ENCODE assay signal across 15 cellular contexts in the genomic region with DNA sequence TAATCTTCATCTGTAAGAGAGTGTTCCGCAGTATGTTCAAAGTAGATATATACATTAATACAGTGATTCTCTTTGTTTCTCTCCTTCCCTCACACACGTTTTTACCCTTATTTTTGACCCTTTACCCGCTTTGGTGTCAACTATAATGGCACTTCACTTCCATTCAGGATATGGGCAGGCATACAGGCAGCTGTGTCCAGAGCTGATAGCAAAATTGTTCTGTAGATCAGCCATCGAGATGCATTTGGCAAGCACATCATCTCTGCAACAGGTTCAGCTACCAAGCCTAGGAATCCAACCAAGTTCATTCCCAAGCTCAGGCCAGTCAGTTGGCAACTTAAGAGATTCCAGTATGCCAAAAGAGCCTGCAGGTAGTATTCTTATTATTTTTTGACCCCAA.
DNase-seq lines count a peak whose midpoint lies in the region; ATAC-seq and TF ChIP-seq lines count a peak whose summit lies in the region.
"Had no signal": no experiment of that assay in that cellular context is flagged by ENCODE, and none has a peak within 500 bp of the region (broad histone marks: within the 10 kb centered on the region; RNA-seq: fewer than 3 reads in every experiment).

No MANE protein-coding gene starts in this region.

- no peak overlapping the region for H3K27ac Mint-ChIP-seq in Caco-2 (ENCODE audit: unreplicated experiment)
- no peak overlapping the region for H3K27ac Mint-ChIP-seq in natural killer cell treated with Interleukin-12 subunit alpha and Interleukin-12 subunit beta and Interleukin-15 and Interleukin-18, amount 100 ng/mL, for 72 hours
- H3K27ac Mint-ChIP-seq: CD8-positive, alpha-beta memory T cell had no signal

- H3K23ac ChIP-seq in trophoblast cell (ENCODE audit: low read length) = no peak overlapping the region

- no peak overlapping the region for H2BK5ac ChIP-seq in trophoblast cell (ENCODE audit: low read depth, low read length, poor library complexity)

- no peaks in the 10 kb centered on the region for H3K4me1 ChIP-seq in Caco-2
- no peaks in the 10 kb centered on the region for H3K4me1 ChIP-seq in HEK293 (ENCODE audit: control insufficient read depth, insufficient read depth, low read length)
- no peaks in the 10 kb centered on the region for H3K4me1 ChIP-seq in trophoblast cell (ENCODE audit: control insufficient read depth in 1 of 2, insufficient read depth in 2 of 2, low read length in 2 of 2)
- H3K4me1 ChIP-seq: BLaER1 had no signal

- no peak overlapping the region for H3K4me3 ChIP-seq in Caco-2 (ENCODE audit: low read depth, low read length)
- no peak overlapping the region for H3K4me3 ChIP-seq in HEK293 (ENCODE audit: low read depth, low read length)
- H3K4me3 ChIP-seq in trophoblast cell (ENCODE audit: low read depth, low read length) = no peak overlapping the region
- H3K4me3 ChIP-seq: BLaER1 had no signal

- H4K12ac ChIP-seq in trophoblast cell (ENCODE audit: low read depth, low read length) = no peak overlapping the region

- H4K91ac ChIP-seq in trophoblast cell (ENCODE audit: low read depth, low read length) = no peak overlapping the region

- no peaks in the 10 kb centered on the region for H3K79me1 ChIP-seq in trophoblast cell (ENCODE audit: low read length)

- H3K14ac ChIP-seq in trophoblast cell (ENCODE audit: low read length) = no peak overlapping the region

- no peak overlapping the region for H2BK12ac ChIP-seq in trophoblast cell (ENCODE audit: low read length)

- H3K27ac ChIP-seq in HEK293 (ENCODE audit: extremely low read depth, low read depth, low read length) (no peak overlapping the region), trophoblast cell (ENCODE audit: low read depth, low read length) (no peak overlapping the region)
- H3K27ac ChIP-seq: BLaER1 had no signal

- no peaks in the 10 kb centered on the region for H3K79me2 ChIP-seq in trophoblast cell (ENCODE audit: control insufficient read depth, insufficient read depth, low read length, poor library complexity)

- no peaks in the 10 kb centered on the region for H3K27me3 Mint-ChIP-seq in Caco-2 (ENCODE audit: insufficient read depth, unreplicated experiment)
- H3K27me3 Mint-ChIP-seq in natural killer cell treated with Interleukin-12 subunit alpha and Interleukin-12 subunit beta and Interleukin-15 and Interleukin-18, amount 100 ng/mL, for 72 hours = peaks cover 4 to 29% of the 10 kb centered on the region in 2 donors

- POLR2A ChIA-PET in Caco-2 (lab: Charles Lee) = no interaction called here
- POLR2A ChIA-PET in HEK293 (lab: Yijun Ruan, JAX) = no interaction called here

- peak overlapping the region; percentile 2 for H3K4ac ChIP-seq in trophoblast cell (ENCODE audit: low read depth, low read length)

- H3K36me3 ChIP-seq in Caco-2 (ENCODE audit: control insufficient read depth, insufficient read depth, low read length) (no peaks in the 10 kb centered on the region), HEK293 (ENCODE audit: control insufficient read depth in 2 of 2, insufficient read depth in 1 of 2, low read length in 2 of 2) (no peaks in the 10 kb centered on the region), trophoblast cell (ENCODE audit: control insufficient read depth in 1 of 2, insufficient read depth in 2 of 2, low read length in 2 of 2) (peaks cover 6 to 8% of the 10 kb centered on the region in 2 experiments)

- intact Hi-C loops in Caco-2 (cut with micrococcal nuclease; ENCODE audit: unreplicated experiment) = no loop called here

- ATAC-seq in HG02885 (IDR thresholded peaks at IDR 0.05; ENCODE audit: poor library complexity, unreplicated experiment) = no peak
- no peak for ATAC-seq in natural killer cell treated with Interleukin-12 subunit alpha and Interleukin-12 subunit beta and Interleukin-15 and Interleukin-18, amount 100 ng/mL, for 72 hours
- ATAC-seq in GM18861 (IDR thresholded peaks at IDR 0.05; ENCODE audit: unreplicated experiment) = no peak

- H3K4me3 Mint-ChIP-seq in Caco-2 (ENCODE audit: unreplicated experiment) = no peak overlapping the region
- H3K4me3 Mint-ChIP-seq in natural killer cell treated with Interleukin-12 subunit alpha and Interleukin-12 subunit beta and Interleukin-15 and Interleukin-18, amount 100 ng/mL, for 72 hours = no peak overlapping the region
- H3K4me3 Mint-ChIP-seq: CD8-positive, alpha-beta memory T cell had no signal

- no peak overlapping the region for H3K9ac ChIP-seq in trophoblast cell (ENCODE audit: low read length)
- H3K9ac ChIP-seq: BLaER1 had no signal

- no peaks in the 10 kb centered on the region for H3K9me3 Mint-ChIP-seq in Caco-2 (ENCODE audit: unreplicated experiment)
- H3K9me3 Mint-ChIP-seq in natural killer cell treated with Interleukin-12 subunit alpha and Interleukin-12 subunit beta and Interleukin-15 and Interleukin-18, amount 100 ng/mL, for 72 hours = no peaks in the 10 kb centered on the region

- no peaks in the 10 kb centered on the region for H3K9me3 ChIP-seq in Caco-2
- no peaks in the 10 kb centered on the region for H3K9me3 ChIP-seq in HEK293 (ENCODE audit: control insufficient read depth, insufficient read depth, low read depth, low read length)
- H3K9me3 ChIP-seq in trophoblast cell (ENCODE audit: insufficient read depth, low read depth, low read length) = no peaks in the 10 kb centered on the region

- H4K8ac ChIP-seq in trophoblast cell (ENCODE audit: low read depth, low read length) = no peak overlapping the region

- WGBS in trophoblast cell (ENCODE audit: extremely low coverage, insufficient coverage, insufficient read length) = no CpG with 5 or more reads among the region's 4 CpGs

- no peak overlapping the region for H2AFZ ChIP-seq in trophoblast cell (ENCODE audit: insufficient read depth, low read length, poor library complexity)

- TF ChIP-seq CTCF in Caco-2 (IDR thresholded peaks at IDR 0.05; ENCODE audit: insufficient read depth in 1 of 2, low read depth in 1 of 2, low read length in 1 of 2, severe bottlenecking in 1 of 2, unreplicated experiment in 1 of 2) (no peak), HEK293 (tag by site-specific recombination; IDR thresholded peaks at IDR 0.05) (no peak)

- no peak overlapping the region for H3K4me2 ChIP-seq in trophoblast cell (ENCODE audit: low read length)
- H3K4me2 ChIP-seq: BLaER1 had no signal

- no peak overlapping the region for H2AK5ac ChIP-seq in trophoblast cell (ENCODE audit: low read length)

- no peaks in the 10 kb centered on the region for H3K4me1 Mint-ChIP-seq in Caco-2 (ENCODE audit: low read depth, unreplicated experiment)
- no peaks in the 10 kb centered on the region for H3K4me1 Mint-ChIP-seq in natural killer cell treated with Interleukin-12 subunit alpha and Interleukin-12 subunit beta and Interleukin-15 and Interleukin-18, amount 100 ng/mL, for 72 hours (ENCODE audit: low read depth in 2 of 2)
- H3K4me1 Mint-ChIP-seq: CD8-positive, alpha-beta memory T cell had no signal

- H3K27me3 ChIP-seq in Caco-2 (replicated peaks; ENCODE audit: control insufficient read depth, insufficient read depth, low read length) (no peaks in the 10 kb centered on the region), trophoblast cell (ENCODE audit: insufficient read depth, low read length) (no peaks in the 10 kb centered on the region)
- H3K27me3 ChIP-seq: BLaER1 had no signal

- TSS peak; percentile 18 for BruUV-seq in Caco-2 (replicated peaks; lab: Mats Ljungman, UMichigan)

- DNase-seq in Caco-2 (no peak), dermis blood vessel endothelial cell (peak; percentile 39), trophoblast cell (peak in 1 of 2 donors; percentile 11)
- no peak for DNase-seq in natural killer cell treated with Interleukin-12 subunit alpha and Interleukin-12 subunit beta and Interleukin-15 and Interleukin-18, amount 100 ng/mL, for 72 hours (ENCODE audit: low spot score)
- DNase-seq: 8988T; AML-193; CD8-positive, alpha-beta memory T cell; DMS153; DMS79 treated with DMSO at 0.1 percent for 48 hours; EL; HCEC 1CT had no signal

- H3K36me3 Mint-ChIP-seq in Caco-2 (ENCODE audit: insufficient read depth, unreplicated experiment) = peaks cover 14% of the 10 kb centered on the region
- H3K36me3 Mint-ChIP-seq in natural killer cell treated with Interleukin-12 subunit alpha and Interleukin-12 subunit beta and Interleukin-15 and Interleukin-18, amount 100 ng/mL, for 72 hours = no peaks in the 10 kb centered on the region
- H3K36me3 Mint-ChIP-seq: CD8-positive, alpha-beta memory T cell had no signal

- no peak overlapping the region for H3K18ac ChIP-seq in trophoblast cell (ENCODE audit: low read length)

- no peak overlapping the region for H2BK120ac ChIP-seq in trophoblast cell (ENCODE audit: insufficient read depth, low read length, poor library complexity)

- CTCF ChIA-PET in Caco-2 (lab: Charles Lee) (no interaction called here), HEK293 (lab: Yijun Ruan, JAX) (interaction anchor here (0.6 to 1.0 kb wide), 3 partner anchors 11 to 1064 kb away, joined by 4 to 5 read pairs (median 4); no protein-coding TSS in a partner anchor)

TF ChIP-seq in HEK293, 187 proteins besides CTCF, POLR2A, EP300 and RAD21:
- TF ChIP-seq ZFP37 (tag by site-specific recombination; IDR thresholded peaks at IDR 0.05) (no peak), ZNF654 (tag by site-specific recombination; IDR thresholded peaks at IDR 0.05; ENCODE audit: low read depth) (no peak), SCRT2 (tag by site-specific recombination; IDR thresholded peaks at IDR 0.05) (peak; percentile 40; the same call in 1 of the 2 replicates), ZBTB17 (tag by site-specific recombination; IDR thresholded peaks at IDR 0.05) (0 out of 2 replicates have a peak, but pooled peaks have one; percentile 38)
